Comparison of ENCODE assay signal across 8 cellular contexts in genomic region chr16:88455610-88456355, GRCh38. TPM values are rescaled to one million over a fixed set of nuclear protein-coding genes. Genes with fewer than 3 reads are reported as not detected.
DNase-seq lines count a peak whose midpoint lies in the region; ATAC-seq, FAIRE-seq and TF ChIP-seq lines count a peak whose summit lies in the region.

No MANE protein-coding gene starts in this region.

- H3K4me1 ChIP-seq in DND-41 (ENCODE audit: insufficient read depth, low read length) = peaks cover 41% of the 10 kb centered on the region
- no peaks in the 10 kb centered on the region for H3K4me1 ChIP-seq in H9 (ENCODE audit: insufficient read depth, low read length)
- peaks cover 0 to 21% of the 10 kb centered on the region in 2 donors for H3K4me1 ChIP-seq in kidney (ENCODE audit: control insufficient read depth in 1 of 2, insufficient read depth in 1 of 2, low read depth in 1 of 2, low read length in 2 of 2)

- H3K23me2 ChIP-seq in H9 (ENCODE audit: insufficient read length, low read depth, low read length, poor library complexity, severe bottlenecking) = peaks cover 9% of the 10 kb centered on the region

- DNase-seq in DND-41 (peak; percentile 75), H9 (no peak), kidney (no peak), NCI-H510A treated with DMSO at 0.1 percent for 48 hours (lab: John Stamatoyannopoulos, UW) (no peak), cerebellar nuclear complex (lab: John Stamatoyannopoulos, UW) (no peak)
- peak; percentile 88 for DNase-seq in activated naive CD8-positive, alpha-beta T cell treated with anti-CD3 and anti-CD28 coated beads, Interleukin-2, amount 50 U/mL, for 24 hours
- peak; percentile 86 for DNase-seq in stimulated activated CD4-positive, alpha-beta T cell treated with anti-CD3 and anti-CD28 coated beads, Interleukin-4, amount 100 ng/mL, for 24 hours

- WGBS in H9 (ENCODE audit: extremely low coverage, insufficient read length, low lambda C conversion rate) = no CpG with 5 or more reads among the region's 68 CpGs

- H2BK12ac ChIP-seq in H9 (ENCODE audit: insufficient read length, low read depth, low read length) = no peak overlapping the region

- H2AK5ac ChIP-seq in H9 (ENCODE audit: insufficient read length, low read length) = no peak overlapping the region

- H3K4me1 Mint-ChIP-seq in H9 = peaks cover 6 to 24% of the 10 kb centered on the region in 2 experiments; a peak in 3 of 4 replicates
- H3K4me1 Mint-ChIP-seq in activated naive CD8-positive, alpha-beta T cell treated with anti-CD3 and anti-CD28 coated beads, Interleukin-2, amount 50 U/mL, for 24 hours = peaks cover 46% of the 10 kb centered on the region

- H3K56ac ChIP-seq in H9 (ENCODE audit: insufficient read length, low read depth, low read length) = no peak overlapping the region

- peaks cover 61% of the 10 kb centered on the region for H3K27me3 Mint-ChIP-seq in H9 (ENCODE audit: low read depth)
- H3K27me3 Mint-ChIP-seq in activated naive CD8-positive, alpha-beta T cell treated with anti-CD3 and anti-CD28 coated beads, Interleukin-2, amount 50 U/mL, for 24 hours = no peaks in the 10 kb centered on the region

- H4K20me1 ChIP-seq in DND-41 (ENCODE audit: insufficient read depth, low read length) (peaks cover 71% of the 10 kb centered on the region), H9 (ENCODE audit: control insufficient read depth, insufficient read depth, insufficient read length) (no peaks in the 10 kb centered on the region)

- ATAC-seq in DND-41 (ENCODE audit: insufficient read depth, low read depth) (peak; percentile 11; the same call in 2 of the 3 replicates), SK-N-SH treated with all-trans-retinoic acid at 6 μM for 48 hours (peak; percentile 2; the same call in 1 of the 3 replicates)
- ATAC-seq in activated naive CD8-positive, alpha-beta T cell treated with anti-CD3 and anti-CD28 coated beads, Interleukin-2, amount 50 U/mL, for 24 hours = peak; percentile 73

- H3K18ac ChIP-seq in H9 (ENCODE audit: insufficient read length, low read depth, low read length) = no peak overlapping the region

- no peak for TF ChIP-seq CTCF in DND-41 (IDR thresholded peaks at IDR 0.05; ENCODE audit: borderline replicate concordance, extremely low read depth, low read length, poor library complexity, severe bottlenecking)
- 0 out of 3 replicates have a peak, but pooled peaks have one; percentile 2 for TF ChIP-seq CTCF in H9 (conservative IDR thresholded peaks at IDR 0.05)
- TF ChIP-seq CTCF in kidney (IDR thresholded peaks at IDR 0.05; ENCODE audit: borderline replicate concordance, extremely low read depth, insufficient read depth) = no peak

- no peak overlapping the region for H2BK5ac ChIP-seq in H9 (ENCODE audit: insufficient read length, low read length)

- peak overlapping the region; percentile 83 for H3K4me2 ChIP-seq in DND-41 (ENCODE audit: insufficient read depth, low read length)
- peak overlapping the region; percentile 55 for H3K4me2 ChIP-seq in H9 (ENCODE audit: insufficient read depth, insufficient read length, low read length)

- H3K79me1 ChIP-seq in H9 (ENCODE audit: insufficient read depth, low read depth, low read length, poor library complexity, severe bottlenecking) = no peaks in the 10 kb centered on the region

- H3K36me3 Mint-ChIP-seq in H9 (ENCODE audit: insufficient read depth in 1 of 3, low read depth in 3 of 3) = no peaks in the 10 kb centered on the region
- H3K36me3 Mint-ChIP-seq in activated naive CD8-positive, alpha-beta T cell treated with anti-CD3 and anti-CD28 coated beads, Interleukin-2, amount 50 U/mL, for 24 hours (ENCODE audit: low read depth) = no peaks in the 10 kb centered on the region

- no peak overlapping the region for H2BK15ac ChIP-seq in H9 (ENCODE audit: low read depth, low read length)

- H3K27me3 ChIP-seq in DND-41 (ENCODE audit: insufficient read depth, low read length, poor library complexity) (peaks cover 32% of the 10 kb centered on the region), H9 (ENCODE audit: insufficient read depth, low read length) (peaks cover 34% of the 10 kb centered on the region)

- no peak overlapping the region for H3K27ac ChIP-seq in DND-41 (ENCODE audit: low read length)
- no peak overlapping the region for H3K27ac ChIP-seq in H9 (ENCODE audit: insufficient read length, low read depth, low read length)
- peak overlapping the region; percentile 17 to 57 for H3K27ac ChIP-seq in kidney (ENCODE audit: low read depth in 2 of 2, low read length in 2 of 2)

- no peak overlapping the region for H2BK20ac ChIP-seq in H9 (ENCODE audit: low read depth, low read length, poor library complexity, severe bottlenecking)

- H3K36me3 ChIP-seq in DND-41 (ENCODE audit: insufficient read depth, low read length) (no peaks in the 10 kb centered on the region), kidney (ENCODE audit: control insufficient read depth in 1 of 2, insufficient read depth in 2 of 2, low read length in 2 of 2) (no peaks in the 10 kb centered on the region)

- no peak overlapping the region for H3T11ph ChIP-seq in H9 (ENCODE audit: low read length)

- H3K27ac Mint-ChIP-seq in H9 = no peak overlapping the region
- peak overlapping the region; percentile 99 for H3K27ac Mint-ChIP-seq in activated naive CD8-positive, alpha-beta T cell treated with anti-CD3 and anti-CD28 coated beads, Interleukin-2, amount 50 U/mL, for 24 hours

- no peaks in the 10 kb centered on the region; a peak in 1 of 5 replicates for H3K9me3 Mint-ChIP-seq in H9
- no peaks in the 10 kb centered on the region for H3K9me3 Mint-ChIP-seq in activated naive CD8-positive, alpha-beta T cell treated with anti-CD3 and anti-CD28 coated beads, Interleukin-2, amount 50 U/mL, for 24 hours

- no peak overlapping the region for H4K8ac ChIP-seq in H9 (replicated peaks; ENCODE audit: insufficient read length, low read depth, low read length)

- H2AFZ ChIP-seq in DND-41 (ENCODE audit: low read depth, low read length) (no peak overlapping the region), H9 (ENCODE audit: low read length) (no peak overlapping the region)

- no peak overlapping the region for H4K91ac ChIP-seq in H9 (ENCODE audit: insufficient read length, low read depth, low read length)

- no peak for FAIRE-seq in kidney (lab: Jason Lieb, UNC)

- H2BK120ac ChIP-seq in H9 (ENCODE audit: low read depth, low read length, poor library complexity, severe bottlenecking) = no peak overlapping the region

- H3K79me2 ChIP-seq in DND-41 (ENCODE audit: insufficient read depth, low read length) (no peaks in the 10 kb centered on the region), H9 (ENCODE audit: insufficient read depth, low read length) (no peaks in the 10 kb centered on the region)

- H4K5ac ChIP-seq in H9 (ENCODE audit: insufficient read length, low read depth, low read length) = no peak overlapping the region

- H3K14ac ChIP-seq in H9 (ENCODE audit: insufficient read depth, low read length) = no peak overlapping the region

- H3K4ac ChIP-seq in H9 (ENCODE audit: low read depth, low read length) = no peak overlapping the region

- H3K9ac ChIP-seq in DND-41 (ENCODE audit: low read depth, low read length) (peak overlapping the region; percentile 61; the same call in 1 of the 2 replicates), H9 (ENCODE audit: extremely low read depth, insufficient read length, low read length) (no peak overlapping the region), kidney (ENCODE audit: low read length in 2 of 2) (peak overlapping the region; percentile 55 to 58)

- H3K4me3 ChIP-seq in DND-41 (ENCODE audit: low read depth in 1 of 2, low read length in 2 of 2) (peak overlapping the region in 1 of 2 experiments; percentile 63; a peak in 2 of 4 replicates), kidney (ENCODE audit: low read length in 2 of 2) (peak overlapping the region; percentile 32 to 49)

- no peak overlapping the region for H3K23ac ChIP-seq in H9 (ENCODE audit: insufficient read length, low read depth, low read length)

- peak overlapping the region; percentile 55 to 79 for H3K4me3 Mint-ChIP-seq in H9
- H3K4me3 Mint-ChIP-seq in activated naive CD8-positive, alpha-beta T cell treated with anti-CD3 and anti-CD28 coated beads, Interleukin-2, amount 50 U/mL, for 24 hours = peak overlapping the region; percentile 85

- intact Hi-C loops in kidney (cut with DNase I) = no loop called here

- H3K9me3 ChIP-seq in DND-41 (ENCODE audit: insufficient read depth, low read length, severe bottlenecking) (no peaks in the 10 kb centered on the region), H9 (ENCODE audit: control insufficient read depth, low read depth, low read length) (no peaks in the 10 kb centered on the region), kidney (ENCODE audit: control insufficient read depth in 1 of 2, low read length in 2 of 2) (no peaks in the 10 kb centered on the region)

TF ChIP-seq in SK-N-SH treated with all-trans-retinoic acid at 6 μM for 48 hours, 23 proteins besides CTCF, POLR2A, EP300 and RAD21:
- TF ChIP-seq PATZ1 (CRISPR knock-in tag; IDR thresholded peaks at IDR 0.05; ENCODE audit: borderline replicate concordance) = 0 out of 2 replicates have a peak, but pooled peaks have one; percentile 37
- TF ChIP-seq ZNF8 (CRISPR knock-in tag; IDR thresholded peaks at IDR 0.05) = no peak

RNA-seq across cellular contexts. Expression of gene ZFPM1, which starts 2.7 kb away (rescaled TPM):
- total RNA-seq in H9 (2021) (3.6 and 4.7 TPM in 2 replicates), kidney (9.2 TPM)
- polyA plus RNA-seq in kidney (ENCODE audit: insufficient read depth, low read depth, low replicate concordance) = 1.9 TPM

Comparison
In these comparisons a context has a peak if more than half of its experiments do, and no peak if none do; other contexts are left out.
1. ATAC-seq: peak in every context shown above with its lines; median percentile 73 in activated naive CD8-positive, alpha-beta T cell treated with anti-CD3 and anti-CD28 coated beads, Interleukin-2, amount 50 U/mL, for 24 hours; 11 in DND-41; 2 in SK-N-SH treated with all-trans-retinoic acid at 6 μM for 48 hours.
2. DNase-seq: peak in DND-41 (single experiment), activated naive CD8-positive, alpha-beta T cell treated with anti-CD3 and anti-CD28 coated beads, Interleukin-2, amount 50 U/mL, for 24 hours (single experiment) and stimulated activated CD4-positive, alpha-beta T cell treated with anti-CD3 and anti-CD28 coated beads, Interleukin-4, amount 100 ng/mL, for 24 hours (single experiment); none in H9 (single experiment), kidney (single experiment), NCI-H510A treated with DMSO at 0.1 percent for 48 hours (single experiment) and cerebellar nuclear complex (0 of 2).
3. H3K27ac ChIP-seq: peak in kidney (2 of 2); none in DND-41 (single experiment) and H9 (single experiment).